1 cellular context compared by ENCODE assay signal in the genomic region with DNA sequence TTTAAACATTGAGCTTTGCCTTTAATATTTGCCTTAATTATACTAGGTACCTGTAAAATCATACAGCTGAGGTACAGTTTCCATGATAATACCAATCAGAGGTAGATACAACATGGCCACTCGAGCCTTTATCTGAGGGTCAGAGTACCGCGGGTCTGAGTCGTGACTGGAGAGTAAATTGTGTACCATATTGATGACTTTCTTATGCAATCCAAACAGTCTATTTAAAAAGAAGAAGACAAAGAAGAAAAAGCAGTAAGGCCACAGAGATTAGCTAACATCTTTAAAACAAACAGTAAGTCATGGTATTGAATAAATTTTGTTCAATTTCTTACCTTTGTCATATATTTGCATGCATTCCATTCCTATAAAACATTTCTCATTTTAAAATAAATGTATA.
TF ChIP-seq lines count a peak whose summit lies in the region.

No MANE protein-coding gene starts in this region.

TF ChIP-seq in GM23338, 12 proteins besides CTCF, POLR2A, EP300 and RAD21:
- TF ChIP-seq, protein P1, sequence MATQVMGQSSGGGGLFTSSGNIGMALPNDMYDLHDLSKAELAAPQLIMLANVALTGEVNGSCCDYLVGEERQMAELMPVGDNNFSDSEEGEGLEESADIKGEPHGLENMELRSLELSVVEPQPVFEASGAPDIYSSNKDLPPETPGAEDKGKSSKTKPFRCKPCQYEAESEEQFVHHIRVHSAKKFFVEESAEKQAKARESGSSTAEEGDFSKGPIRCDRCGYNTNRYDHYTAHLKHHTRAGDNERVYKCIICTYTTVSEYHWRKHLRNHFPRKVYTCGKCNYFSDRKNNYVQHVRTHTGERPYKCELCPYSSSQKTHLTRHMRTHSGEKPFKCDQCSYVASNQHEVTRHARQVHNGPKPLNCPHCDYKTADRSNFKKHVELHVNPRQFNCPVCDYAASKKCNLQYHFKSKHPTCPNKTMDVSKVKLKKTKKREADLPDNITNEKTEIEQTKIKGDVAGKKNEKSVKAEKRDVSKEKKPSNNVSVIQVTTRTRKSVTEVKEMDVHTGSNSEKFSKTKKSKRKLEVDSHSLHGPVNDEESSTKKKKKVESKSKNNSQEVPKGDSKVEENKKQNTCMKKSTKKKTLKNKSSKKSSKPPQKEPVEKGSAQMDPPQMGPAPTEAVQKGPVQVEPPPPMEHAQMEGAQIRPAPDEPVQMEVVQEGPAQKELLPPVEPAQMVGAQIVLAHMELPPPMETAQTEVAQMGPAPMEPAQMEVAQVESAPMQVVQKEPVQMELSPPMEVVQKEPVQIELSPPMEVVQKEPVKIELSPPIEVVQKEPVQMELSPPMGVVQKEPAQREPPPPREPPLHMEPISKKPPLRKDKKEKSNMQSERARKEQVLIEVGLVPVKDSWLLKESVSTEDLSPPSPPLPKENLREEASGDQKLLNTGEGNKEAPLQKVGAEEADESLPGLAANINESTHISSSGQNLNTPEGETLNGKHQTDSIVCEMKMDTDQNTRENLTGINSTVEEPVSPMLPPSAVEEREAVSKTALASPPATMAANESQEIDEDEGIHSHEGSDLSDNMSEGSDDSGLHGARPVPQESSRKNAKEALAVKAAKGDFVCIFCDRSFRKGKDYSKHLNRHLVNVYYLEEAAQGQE (IDR thresholded peaks at IDR 0.05; ENCODE audit: unreplicated experiment): no peak
- TF ChIP-seq JUNB (IDR thresholded peaks at IDR 0.05; ENCODE audit: unreplicated experiment) (no peak), STAT1 (IDR thresholded peaks at IDR 0.05; ENCODE audit: unreplicated experiment) (no peak), EZH2 (IDR thresholded peaks at IDR 0.05; ENCODE audit: low read depth, unreplicated experiment) (no peak), ZNF331 (CRISPR knock-in tag; IDR thresholded peaks at IDR 0.05; ENCODE audit: low read depth) (no peak), NANOG (IDR thresholded peaks at IDR 0.05; ENCODE audit: borderline replicate concordance) (no peak), ZNF114 (CRISPR knock-in tag; IDR thresholded peaks at IDR 0.05) (no peak), CREB1 (CRISPR knock-in tag; IDR thresholded peaks at IDR 0.05; ENCODE audit: low read depth) (no peak), POLR2AphosphoS5 (IDR thresholded peaks at IDR 0.05; ENCODE audit: low read depth) (no peak), EZH2phosphoT487 (IDR thresholded peaks at IDR 0.05; ENCODE audit: unreplicated experiment) (no peak)
- TF ChIP-seq, protein P2, sequence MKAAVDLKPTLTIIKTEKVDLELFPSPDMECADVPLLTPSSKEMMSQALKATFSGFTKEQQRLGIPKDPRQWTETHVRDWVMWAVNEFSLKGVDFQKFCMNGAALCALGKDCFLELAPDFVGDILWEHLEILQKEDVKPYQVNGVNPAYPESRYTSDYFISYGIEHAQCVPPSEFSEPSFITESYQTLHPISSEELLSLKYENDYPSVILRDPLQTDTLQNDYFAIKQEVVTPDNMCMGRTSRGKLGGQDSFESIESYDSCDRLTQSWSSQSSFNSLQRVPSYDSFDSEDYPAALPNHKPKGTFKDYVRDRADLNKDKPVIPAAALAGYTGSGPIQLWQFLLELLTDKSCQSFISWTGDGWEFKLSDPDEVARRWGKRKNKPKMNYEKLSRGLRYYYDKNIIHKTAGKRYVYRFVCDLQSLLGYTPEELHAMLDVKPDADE (IDR thresholded peaks at IDR 0.05): no peak
- TF ChIP-seq, protein P3, sequence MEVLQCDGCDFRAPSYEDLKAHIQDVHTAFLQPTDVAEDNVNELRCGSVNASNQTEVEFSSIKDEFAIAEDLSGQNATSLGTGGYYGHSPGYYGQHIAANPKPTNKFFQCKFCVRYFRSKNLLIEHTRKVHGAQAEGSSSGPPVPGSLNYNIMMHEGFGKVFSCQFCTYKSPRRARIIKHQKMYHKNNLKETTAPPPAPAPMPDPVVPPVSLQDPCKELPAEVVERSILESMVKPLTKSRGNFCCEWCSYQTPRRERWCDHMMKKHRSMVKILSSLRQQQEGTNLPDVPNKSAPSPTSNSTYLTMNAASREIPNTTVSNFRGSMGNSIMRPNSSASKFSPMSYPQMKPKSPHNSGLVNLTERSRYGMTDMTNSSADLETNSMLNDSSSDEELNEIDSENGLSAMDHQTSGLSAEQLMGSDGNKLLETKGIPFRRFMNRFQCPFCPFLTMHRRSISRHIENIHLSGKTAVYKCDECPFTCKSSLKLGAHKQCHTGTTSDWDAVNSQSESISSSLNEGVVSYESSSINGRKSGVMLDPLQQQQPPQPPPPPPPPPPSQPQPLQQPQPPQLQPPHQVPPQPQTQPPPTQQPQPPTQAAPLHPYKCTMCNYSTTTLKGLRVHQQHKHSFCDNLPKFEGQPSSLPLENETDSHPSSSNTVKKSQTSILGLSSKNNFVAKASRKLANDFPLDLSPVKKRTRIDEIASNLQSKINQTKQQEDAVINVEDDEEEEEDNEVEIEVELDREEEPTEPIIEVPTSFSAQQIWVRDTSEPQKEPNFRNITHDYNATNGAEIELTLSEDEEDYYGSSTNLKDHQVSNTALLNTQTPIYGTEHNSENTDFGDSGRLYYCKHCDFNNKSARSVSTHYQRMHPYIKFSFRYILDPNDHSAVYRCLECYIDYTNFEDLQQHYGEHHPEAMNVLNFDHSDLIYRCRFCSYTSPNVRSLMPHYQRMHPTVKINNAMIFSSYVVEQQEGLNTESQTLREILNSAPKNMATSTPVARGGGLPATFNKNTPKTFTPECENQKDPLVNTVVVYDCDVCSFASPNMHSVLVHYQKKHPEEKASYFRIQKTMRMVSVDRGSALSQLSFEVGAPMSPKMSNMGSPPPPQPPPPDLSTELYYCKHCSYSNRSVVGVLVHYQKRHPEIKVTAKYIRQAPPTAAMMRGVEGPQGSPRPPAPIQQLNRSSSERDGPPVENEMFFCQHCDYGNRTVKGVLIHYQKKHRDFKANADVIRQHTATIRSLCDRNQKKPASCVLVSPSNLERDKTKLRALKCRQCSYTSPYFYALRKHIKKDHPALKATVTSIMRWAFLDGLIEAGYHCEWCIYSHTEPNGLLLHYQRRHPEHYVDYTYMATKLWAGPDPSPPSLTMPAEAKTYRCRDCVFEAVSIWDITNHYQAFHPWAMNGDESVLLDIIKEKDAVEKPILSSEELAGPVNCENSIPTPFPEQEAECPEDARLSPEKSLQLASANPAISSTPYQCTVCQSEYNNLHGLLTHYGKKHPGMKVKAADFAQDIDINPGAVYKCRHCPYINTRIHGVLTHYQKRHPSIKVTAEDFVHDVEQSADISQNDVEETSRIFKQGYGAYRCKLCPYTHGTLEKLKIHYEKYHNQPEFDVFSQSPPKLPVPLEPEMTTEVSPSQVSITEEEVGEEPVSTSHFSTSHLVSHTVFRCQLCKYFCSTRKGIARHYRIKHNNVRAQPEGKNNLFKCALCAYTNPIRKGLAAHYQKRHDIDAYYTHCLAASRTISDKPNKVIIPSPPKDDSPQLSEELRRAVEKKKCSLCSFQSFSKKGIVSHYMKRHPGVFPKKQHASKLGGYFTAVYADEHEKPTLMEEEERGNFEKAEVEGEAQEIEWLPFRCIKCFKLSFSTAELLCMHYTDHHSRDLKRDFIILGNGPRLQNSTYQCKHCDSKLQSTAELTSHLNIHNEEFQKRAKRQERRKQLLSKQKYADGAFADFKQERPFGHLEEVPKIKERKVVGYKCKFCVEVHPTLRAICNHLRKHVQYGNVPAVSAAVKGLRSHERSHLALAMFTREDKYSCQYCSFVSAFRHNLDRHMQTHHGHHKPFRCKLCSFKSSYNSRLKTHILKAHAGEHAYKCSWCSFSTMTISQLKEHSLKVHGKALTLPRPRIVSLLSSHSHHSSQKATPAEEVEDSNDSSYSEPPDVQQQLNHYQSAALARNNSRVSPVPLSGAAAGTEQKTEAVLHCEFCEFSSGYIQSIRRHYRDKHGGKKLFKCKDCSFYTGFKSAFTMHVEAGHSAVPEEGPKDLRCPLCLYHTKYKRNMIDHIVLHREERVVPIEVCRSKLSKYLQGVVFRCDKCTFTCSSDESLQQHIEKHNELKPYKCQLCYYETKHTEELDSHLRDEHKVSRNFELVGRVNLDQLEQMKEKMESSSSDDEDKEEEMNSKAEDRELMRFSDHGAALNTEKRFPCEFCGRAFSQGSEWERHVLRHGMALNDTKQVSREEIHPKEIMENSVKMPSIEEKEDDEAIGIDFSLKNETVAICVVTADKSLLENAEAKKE (CRISPR knock-in tag; IDR thresholded peaks at IDR 0.05): no peak
